In genomic region chr2:240991378-240992263, GRCh38 we compare ENCODE assay signal across 9 cellular contexts. TPM values are rescaled to one million over a fixed set of nuclear protein-coding genes. Genes with fewer than 3 reads are reported as not detected.
DNase-seq lines count a peak whose midpoint lies in the region; ATAC-seq and TF ChIP-seq lines count a peak whose summit lies in the region.
"Had no signal": no experiment of that assay in that cellular context is flagged by ENCODE, and none has a peak within 500 bp of the region (broad histone marks: within the 10 kb centered on the region; RNA-seq: fewer than 3 reads in every experiment).

No MANE protein-coding gene starts in this region.

- peak overlapping the region; percentile 38 for H3K4me3 Mint-ChIP-seq in osteocyte (ENCODE audit: unreplicated experiment)
- H3K4me3 Mint-ChIP-seq: CD4-positive, CD25-positive, alpha-beta regulatory T cell had no signal

- no peaks in the 10 kb centered on the region for H3K27me3 Mint-ChIP-seq in osteocyte (ENCODE audit: unreplicated experiment)
- H3K27me3 Mint-ChIP-seq: CD4-positive, CD25-positive, alpha-beta regulatory T cell had no signal

- H3K4me3 ChIP-seq in fibroblast of mammary gland (ENCODE audit: control insufficient read depth, low read depth, low read length): no peak overlapping the region

- no peaks in the 10 kb centered on the region for H3K9me3 Mint-ChIP-seq in osteocyte (ENCODE audit: unreplicated experiment)
- H3K9me3 Mint-ChIP-seq: CD4-positive, CD25-positive, alpha-beta regulatory T cell had no signal

- DNase-seq in NCI-H748 (lab: John Stamatoyannopoulos, UW; ENCODE audit: unreplicated experiment): peak; percentile 33
- DNase-seq in NCI-H748 treated with DMSO at 0.1 percent for 48 hours (lab: John Stamatoyannopoulos, UW): no peak
- DNase-seq in SHP77 treated with DMSO at 0.1 percent for 48 hours (lab: John Stamatoyannopoulos, UW): peak; percentile 40
- DNase-seq in fibroblast of mammary gland (ENCODE audit: low read depth): peak; percentile 98
- no peak for DNase-seq in osteocyte (ENCODE audit: extremely low spot score, unreplicated experiment)
- no peak for DNase-seq in putamen (ENCODE audit: low spot score)
- DNase-seq: CD4-positive, CD25-positive, alpha-beta regulatory T cell had no signal

- TF ChIP-seq CTCF in fibroblast of mammary gland (conservative IDR thresholded peaks at IDR 0.05; ENCODE audit: control insufficient read depth, insufficient read depth, low read depth, low read length): no peak
- TF ChIP-seq CTCF in osteocyte (IDR thresholded peaks at IDR 0.05): no peak

- ATAC-seq in GM18520 (IDR thresholded peaks at IDR 0.05; ENCODE audit: unreplicated experiment): no peak
- no peak for ATAC-seq in HG03442 (IDR thresholded peaks at IDR 0.05; ENCODE audit: unreplicated experiment)

- peak overlapping the region; percentile 62 for H3K27ac Mint-ChIP-seq in osteocyte (ENCODE audit: unreplicated experiment)
- H3K27ac Mint-ChIP-seq: CD4-positive, CD25-positive, alpha-beta regulatory T cell had no signal

- H3K4me1 Mint-ChIP-seq in osteocyte (ENCODE audit: unreplicated experiment): peaks cover 34% of the 10 kb centered on the region

- H3K36me3 Mint-ChIP-seq in osteocyte (ENCODE audit: unreplicated experiment): no peaks in the 10 kb centered on the region
- H3K36me3 Mint-ChIP-seq: CD4-positive, CD25-positive, alpha-beta regulatory T cell had no signal

RNA-seq across cellular contexts. Expression of gene SNED1, which starts 6.8 kb away (rescaled TPM):
- 17.6 and 19.4 TPM in 2 replicates for total RNA-seq in osteocyte

Comparison
In these comparisons a context has a peak if more than half of its experiments do, and no peak if none do; other contexts are left out.
1. DNase-seq: peak in NCI-H748 (single experiment), SHP77 treated with DMSO at 0.1 percent for 48 hours (single experiment) and fibroblast of mammary gland (single experiment); none in NCI-H748 treated with DMSO at 0.1 percent for 48 hours (single experiment), osteocyte (single experiment) and putamen (single experiment).